Comparison of ENCODE assay signal across 10 cellular contexts in the genomic region with DNA sequence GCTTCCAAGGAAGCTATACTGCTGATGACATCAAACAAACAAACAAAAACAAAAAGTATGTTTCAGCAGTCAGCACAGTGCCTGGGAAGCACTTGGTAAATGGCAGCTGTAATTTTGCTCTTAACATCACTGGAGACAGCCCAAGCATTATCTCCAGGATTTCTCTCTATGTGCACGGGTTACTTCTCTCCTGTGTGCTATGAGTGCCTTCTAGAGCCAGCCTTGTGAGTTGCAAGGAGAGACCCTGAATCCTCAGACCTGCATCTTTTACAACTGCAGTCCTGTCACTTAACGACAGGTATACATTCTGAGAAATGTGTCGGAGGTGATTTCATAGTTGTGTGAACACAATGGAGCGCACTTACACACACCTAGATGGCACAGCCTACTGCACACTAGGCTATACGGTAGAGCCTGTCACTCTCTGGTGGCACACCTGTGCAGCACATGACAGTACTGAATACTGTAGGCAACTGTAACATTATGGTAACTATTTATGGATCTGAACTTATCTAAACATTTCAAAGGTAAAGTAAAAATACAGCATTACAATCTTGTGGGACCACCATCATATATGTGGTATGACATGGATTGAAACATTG.
DNase-seq lines count a peak whose midpoint lies in the region; ATAC-seq, FAIRE-seq and TF ChIP-seq lines count a peak whose summit lies in the region.
"Had no signal": no experiment of that assay in that cellular context is flagged by ENCODE, and none has a peak within 500 bp of the region (broad histone marks: within the 10 kb centered on the region; RNA-seq: fewer than 3 reads in every experiment).

No MANE protein-coding gene starts in this region.

- peak; percentile 23 for TF ChIP-seq CTCF in AG09309 (IDR thresholded peaks at IDR 0.05; ENCODE audit: control insufficient read depth, insufficient read depth, low read depth, low read length, missing control alignments)
- 0 out of 2 replicates have a peak, but pooled peaks have one; percentile 18 for TF ChIP-seq CTCF in GM12874 (IDR thresholded peaks at IDR 0.05; ENCODE audit: insufficient read depth, low read depth, low read length)

- no peak overlapping the region for H3K27ac ChIP-seq in right cardiac atrium (ENCODE audit: low read length)

- DNase-seq in AG09309 (ENCODE audit: low read depth) (no peak), RPMI8226 (peak; percentile 6), right cardiac atrium (no peak), frontal cortex (ENCODE audit: low spot score in 2 of 2) (no peak), GF-D8 (lab: John Stamatoyannopoulos, UW) (no peak)
- DNase-seq: activated CD4-positive, alpha-beta T cell treated with anti-CD3 and anti-CD28 coated beads for 48 hours; stimulated activated naive B cell treated with anti-CD40 and anti-IgM and Interleukin-4, amounts not matched to agents 10 μg/mL and 1 μg/mL and 100 μg/mL, for 72 hours had no signal

- no peaks in the 10 kb centered on the region for H3K27me3 ChIP-seq in right cardiac atrium (ENCODE audit: control insufficient read depth, insufficient read depth)

- no peaks in the 10 kb centered on the region for H3K4me1 ChIP-seq in right cardiac atrium (ENCODE audit: control insufficient read depth, insufficient read depth, low read length)

- no peak overlapping the region for H3K4me3 ChIP-seq in AG09309 (ENCODE audit: control insufficient read depth, low read depth, low read length)
- H3K4me3 ChIP-seq in right cardiac atrium (ENCODE audit: low read length), result no peak overlapping the region

- no peak for FAIRE-seq in frontal cortex (lab: Jason Lieb, UNC)

- intact Hi-C loops in right cardiac atrium (cut with DNase I), result no loop called here

- ATAC-seq in right cardiac atrium (peak; percentile 42 to 66), HG02970 (IDR thresholded peaks at IDR 0.05; ENCODE audit: low FRiP score, unreplicated experiment) (no peak), HG02678 (IDR thresholded peaks at IDR 0.05; ENCODE audit: unreplicated experiment) (no peak)
- ATAC-seq: stimulated activated naive B cell treated with anti-CD40 and anti-IgM and Interleukin-4, amounts not matched to agents 10 μg/mL and 1 μg/mL and 100 μg/mL, for 72 hours had no signal

- WGBS in right cardiac atrium, result 79% methylated on average over 5 of the region's 5 CpGs

- H3K9me3 ChIP-seq in right cardiac atrium (ENCODE audit: control insufficient read depth, low read length), result no peaks in the 10 kb centered on the region

Comparison
In these comparisons a context has a peak if more than half of its experiments do, and no peak if none do; other contexts are left out.
1. ATAC-seq: peak in right cardiac atrium (2 of 2); none in HG02970 (single experiment) and HG02678 (single experiment).